In genomic region chr15:78564743-78565096, GRCh38 we compare ENCODE assay signal across 8 cellular contexts. TPM values are rescaled to one million over a fixed set of nuclear protein-coding genes. Genes with fewer than 3 reads are reported as not detected.
DNase-seq lines count a peak whose midpoint lies in the region; ATAC-seq and TF ChIP-seq lines count a peak whose summit lies in the region.

No MANE protein-coding gene starts in this region.

- H3F3A ChIP-seq in SU-DHL-6 (ENCODE audit: insufficient read depth), result no peaks in the 10 kb centered on the region

- H3K4me2 ChIP-seq in BLaER1, result peak overlapping the region; percentile 87
- peak overlapping the region; percentile 67 for H3K4me2 ChIP-seq in SU-DHL-6 (ENCODE audit: low read depth, low read length, poor library complexity, severe bottlenecking)

- no peaks in the 10 kb centered on the region for H3K79me2 ChIP-seq in SU-DHL-6 (ENCODE audit: insufficient read depth, low read length)

- H3K36me3 ChIP-seq in BLaER1 (no peaks in the 10 kb centered on the region), SU-DHL-6 (ENCODE audit: low read length) (no peaks in the 10 kb centered on the region), mesodermal cell (ENCODE audit: control insufficient read depth, insufficient read depth, low read length) (no peaks in the 10 kb centered on the region)

- no peaks in the 10 kb centered on the region for H3K9me2 ChIP-seq in SU-DHL-6 (replicated peaks; ENCODE audit: insufficient read depth, low read length)

- peaks cover 31% of the 10 kb centered on the region for H3K4me1 ChIP-seq in BLaER1
- no peaks in the 10 kb centered on the region for H3K4me1 ChIP-seq in mesodermal cell (ENCODE audit: control insufficient read depth, insufficient read depth, low read length, poor library complexity, severe bottlenecking)

- TF ChIP-seq CTCF in SU-DHL-6 (IDR thresholded peaks at IDR 0.05; ENCODE audit: insufficient read depth, low read length, poor library complexity, severe bottlenecking), result no peak

- H3K27me3 ChIP-seq in BLaER1 (no peaks in the 10 kb centered on the region), SU-DHL-6 (ENCODE audit: low read length) (no peaks in the 10 kb centered on the region)

- H3K9me3 ChIP-seq in BLaER1 (no peaks in the 10 kb centered on the region), SU-DHL-6 (ENCODE audit: insufficient read depth, low read length) (no peaks in the 10 kb centered on the region), mesodermal cell (ENCODE audit: control insufficient read depth, low read length) (no peaks in the 10 kb centered on the region)

- H3K9ac ChIP-seq in BLaER1 (peak overlapping the region; percentile 89; the same call in 1 of the 2 replicates), SU-DHL-6 (ENCODE audit: low read length) (peak overlapping the region; percentile 62; the same call in 1 of the 2 replicates)

- DNase-seq in caudate nucleus (lab: John Stamatoyannopoulos, UW) (no peak), NCI-H526 treated with DMSO at 0.1 percent for 48 hours (lab: John Stamatoyannopoulos, UW) (no peak), NCI-H1436 (lab: John Stamatoyannopoulos, UW) (no peak)

- WGBS in mesodermal cell (ENCODE audit: insufficient coverage in 2 of 2), 2 experiments, result 80 to 83% methylated on average over 10 of the region's 11 CpGs

- ATAC-seq in GM21723 (IDR thresholded peaks at IDR 0.05; ENCODE audit: unreplicated experiment) (peak; percentile 14), HG02870 (IDR thresholded peaks at IDR 0.05; ENCODE audit: unreplicated experiment) (no peak)

- peak overlapping the region; percentile 98 for H2AFZ ChIP-seq in SU-DHL-6 (ENCODE audit: low read depth, low read length, severe bottlenecking)

- H3K27ac ChIP-seq in BLaER1, result no peak overlapping the region
- H3K27ac ChIP-seq in SU-DHL-6 (ENCODE audit: low read depth, low read length), result no peak overlapping the region
- no peak overlapping the region for H3K27ac ChIP-seq in mesodermal cell (ENCODE audit: low read depth, low read length, severe bottlenecking)
- H3K27ac ChIP-seq in caudate nucleus (ENCODE audit: low read depth, low read length), result no peak overlapping the region

- H4K20me1 ChIP-seq in BLaER1 (no peaks in the 10 kb centered on the region), SU-DHL-6 (ENCODE audit: low read depth, low read length) (no peaks in the 10 kb centered on the region)

- H3K4me3 ChIP-seq in BLaER1 (peak overlapping the region; percentile 91), SU-DHL-6 (ENCODE audit: insufficient read depth, low read length, poor library complexity, severe bottlenecking) (no peak overlapping the region), mesodermal cell (ENCODE audit: extremely low read depth, insufficient read depth, low read length, poor library complexity, severe bottlenecking) (peak overlapping the region; percentile 66)

RNA-seq across cellular contexts. Expression of gene CHRNA5, which starts 0.6 kb away (rescaled TPM):
- 9.4 TPM for polyA plus RNA-seq in mesodermal cell (2013, experiment 1 of 2)
- 6.7 TPM for polyA plus RNA-seq in mesodermal cell (2013, experiment 2 of 2)

RNA-seq across cellular contexts. Expression of gene PSMA4, which starts 24.5 kb away (rescaled TPM):
- polyA plus RNA-seq in mesodermal cell (2013, experiment 1 of 2), result 240 TPM
- 271 TPM for polyA plus RNA-seq in mesodermal cell (2013, experiment 2 of 2)

RNA-seq across cellular contexts. Expression of gene CHRNA3, which starts 56.1 kb away (rescaled TPM):
- 0.96 TPM for polyA plus RNA-seq in mesodermal cell (2013, experiment 1 of 2)
- 0.81 TPM for polyA plus RNA-seq in mesodermal cell (2013, experiment 2 of 2)

RNA-seq across cellular contexts. Expression of gene HYKK, which starts 57.3 kb away (rescaled TPM):
- 2.0 TPM for polyA plus RNA-seq in mesodermal cell (2013, experiment 1 of 2)
- 2.1 TPM for polyA plus RNA-seq in mesodermal cell (2013, experiment 2 of 2)
